1 cellular context compared by ENCODE assay signal in genomic region chr9:75855509-75855908, GRCh38.
TF ChIP-seq lines count a peak whose summit lies in the region.

No MANE protein-coding gene starts in this region.

TF ChIP-seq in Ishikawa, 13 proteins besides CTCF, POLR2A, EP300 and RAD21 (continued from another document):
- TF ChIP-seq, protein P1, sequence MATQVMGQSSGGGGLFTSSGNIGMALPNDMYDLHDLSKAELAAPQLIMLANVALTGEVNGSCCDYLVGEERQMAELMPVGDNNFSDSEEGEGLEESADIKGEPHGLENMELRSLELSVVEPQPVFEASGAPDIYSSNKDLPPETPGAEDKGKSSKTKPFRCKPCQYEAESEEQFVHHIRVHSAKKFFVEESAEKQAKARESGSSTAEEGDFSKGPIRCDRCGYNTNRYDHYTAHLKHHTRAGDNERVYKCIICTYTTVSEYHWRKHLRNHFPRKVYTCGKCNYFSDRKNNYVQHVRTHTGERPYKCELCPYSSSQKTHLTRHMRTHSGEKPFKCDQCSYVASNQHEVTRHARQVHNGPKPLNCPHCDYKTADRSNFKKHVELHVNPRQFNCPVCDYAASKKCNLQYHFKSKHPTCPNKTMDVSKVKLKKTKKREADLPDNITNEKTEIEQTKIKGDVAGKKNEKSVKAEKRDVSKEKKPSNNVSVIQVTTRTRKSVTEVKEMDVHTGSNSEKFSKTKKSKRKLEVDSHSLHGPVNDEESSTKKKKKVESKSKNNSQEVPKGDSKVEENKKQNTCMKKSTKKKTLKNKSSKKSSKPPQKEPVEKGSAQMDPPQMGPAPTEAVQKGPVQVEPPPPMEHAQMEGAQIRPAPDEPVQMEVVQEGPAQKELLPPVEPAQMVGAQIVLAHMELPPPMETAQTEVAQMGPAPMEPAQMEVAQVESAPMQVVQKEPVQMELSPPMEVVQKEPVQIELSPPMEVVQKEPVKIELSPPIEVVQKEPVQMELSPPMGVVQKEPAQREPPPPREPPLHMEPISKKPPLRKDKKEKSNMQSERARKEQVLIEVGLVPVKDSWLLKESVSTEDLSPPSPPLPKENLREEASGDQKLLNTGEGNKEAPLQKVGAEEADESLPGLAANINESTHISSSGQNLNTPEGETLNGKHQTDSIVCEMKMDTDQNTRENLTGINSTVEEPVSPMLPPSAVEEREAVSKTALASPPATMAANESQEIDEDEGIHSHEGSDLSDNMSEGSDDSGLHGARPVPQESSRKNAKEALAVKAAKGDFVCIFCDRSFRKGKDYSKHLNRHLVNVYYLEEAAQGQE (IDR thresholded peaks at IDR 0.05; ENCODE audit: low read depth), result no peak
- TF ChIP-seq TCF12 (IDR thresholded peaks at IDR 0.05; ENCODE audit: low read depth), result no peak
- no peak for TF ChIP-seq MAX (IDR thresholded peaks at IDR 0.05)
- TF ChIP-seq CEBPB (IDR thresholded peaks at IDR 0.05), result no peak
- no peak for TF ChIP-seq CREB1 (IDR thresholded peaks at IDR 0.05; ENCODE audit: low read depth)
TF ChIP-seq in Ishikawa: peak in this region for 0.
